In genomic region chr1:83813571-83813970, GRCh38 we compare ENCODE assay signal across 16 cellular contexts.
DNase-seq lines count a peak whose midpoint lies in the region; ATAC-seq and TF ChIP-seq lines count a peak whose summit lies in the region.
"Had no signal": no experiment of that assay in that cellular context is flagged by ENCODE, and none has a peak within 500 bp of the region (broad histone marks: within the 10 kb centered on the region; RNA-seq: fewer than 3 reads in every experiment).

No MANE protein-coding gene starts in this region.

- peaks cover 0 to 7% (median 3%) of the 10 kb centered on the region in 4 donors for H3K4me1 ChIP-seq in esophagus muscularis mucosa

- DNase-seq in NCI-H82 (lab: John Stamatoyannopoulos, UW) = peak; percentile 52
- no peak for DNase-seq in NCI-H82 treated with DMSO at 0.1 percent for 48 hours (lab: John Stamatoyannopoulos, UW; ENCODE audit: unreplicated experiment)
- DNase-seq in NCI-H69 (lab: John Stamatoyannopoulos, UW) = peak; percentile 47
- no peak for DNase-seq in esophagus muscularis mucosa (ENCODE audit: extremely low spot score)
- DNase-seq: CD4-positive, alpha-beta memory T cell; DMS153; DMS79 treated with DMSO at 0.1 percent for 48 hours; EL; GDM1; HCEC 1CT; HFFc6 had no signal

- 92% methylated on average over 4 of the region's 4 CpGs for WGBS in esophagus muscularis mucosa

- ATAC-seq in SK-N-SH treated with all-trans-retinoic acid at 6 μM for 48 hours (peak; percentile 68), GM21367 (IDR thresholded peaks at IDR 0.05; ENCODE audit: unreplicated experiment) (no peak), HG03432 (IDR thresholded peaks at IDR 0.05; ENCODE audit: unreplicated experiment) (no peak)

- H3K36me3 ChIP-seq in esophagus muscularis mucosa = no peaks in the 10 kb centered on the region

- TF ChIP-seq POLR2A in esophagus muscularis mucosa (IDR thresholded peaks at IDR 0.05; ENCODE audit: low read depth) = no peak

- no peaks in the 10 kb centered on the region for H3K9me3 ChIP-seq in esophagus muscularis mucosa

- no peak for TF ChIP-seq EP300 in esophagus muscularis mucosa (IDR thresholded peaks at IDR 0.05)

- intact Hi-C loops in esophagus muscularis mucosa (cut with DNase I) = no loop called here

- no peak overlapping the region for H3K4me3 ChIP-seq in esophagus muscularis mucosa

- H3K27me3 ChIP-seq in esophagus muscularis mucosa = no peaks in the 10 kb centered on the region

- H3K27ac ChIP-seq in esophagus muscularis mucosa (replicated peaks in 1 of 4) = no peak overlapping the region
- H3K27ac ChIP-seq: C4-2B, HL-60 had no signal

- no peak for TF ChIP-seq CTCF in esophagus muscularis mucosa (IDR thresholded peaks at IDR 0.05)

TF ChIP-seq in SK-N-SH treated with all-trans-retinoic acid at 6 μM for 48 hours, 23 proteins besides CTCF, POLR2A, EP300 and RAD21:
- TF ChIP-seq ZNF565 (CRISPR knock-in tag; conservative IDR thresholded peaks at IDR 0.05; ENCODE audit: low read depth) (no peak), ISL1 (CRISPR knock-in tag; IDR thresholded peaks at IDR 0.05) (0 out of 2 replicates have a peak, but pooled peaks have one; percentile 10)

Comparison
In these comparisons a context has a peak if more than half of its experiments do, and no peak if none do; other contexts are left out.
1. DNase-seq: peak in NCI-H82 (single experiment) and NCI-H69 (single experiment); none in NCI-H82 treated with DMSO at 0.1 percent for 48 hours (single experiment) and esophagus muscularis mucosa (single experiment).